In the genomic region with DNA sequence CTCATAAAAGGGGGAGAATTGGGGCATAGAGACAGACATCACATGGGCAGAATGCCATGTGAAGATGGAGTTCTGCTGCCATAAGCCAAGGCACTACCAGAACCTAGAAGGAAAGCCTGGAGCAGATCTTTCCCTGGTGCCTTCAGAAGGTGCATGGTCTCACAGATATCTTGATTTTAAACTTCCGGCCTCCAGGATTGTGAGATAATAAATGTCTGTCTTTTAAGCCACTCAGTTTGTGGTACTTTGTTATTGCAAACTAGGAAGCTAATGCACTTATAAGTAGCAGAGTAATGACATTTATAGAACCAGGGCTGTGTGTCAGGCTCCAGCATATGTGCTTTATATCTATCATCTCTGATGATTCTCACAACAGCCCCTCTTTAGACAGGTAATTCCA, we compare ENCODE assay signal across 33 cellular contexts.
"Had no signal": no experiment of that assay in that cellular context is flagged by ENCODE, and none has a peak within 500 bp of the region (broad histone marks: within the 10 kb centered on the region; RNA-seq: fewer than 3 reads in every experiment).

No MANE protein-coding gene starts in this region.

- H3K4me1 ChIP-seq: adrenal gland, body of pancreas, breast epithelium had no signal

- H3K27ac ChIP-seq: adrenal gland, body of pancreas, brain microvascular endothelial cell, breast epithelium, VCaP had no signal

- H3K9me3 ChIP-seq: adrenal gland, body of pancreas, breast epithelium had no signal

- H3K9me3 Mint-ChIP-seq: activated B cell treated with CpG ODN at 0.5 μM for 24 hours; activated CD4-positive, alpha-beta T cell treated with anti-CD3 and anti-CD28 coated beads, Interleukin-2, amount 10 ng/mL, durations not matched to agents 24 days and 14 days; activated naive CD4-positive, alpha-beta T cell treated with anti-CD3 and anti-CD28 coated beads for 36 hours; activated T-cell treated with anti-CD3 and anti-CD28 coated beads, Interleukin-2, amount 50 U/mL, for 4 hours; activated T-helper 1 cell treated with anti-CD3 and anti-CD28 coated beads, Interleukin-12 subunit alpha, Interleukin-12 subunit beta, Interleukin-2, Interleukin-4 antibody, amounts not matched to agents 30 ng/mL and 10 ng/mL and 1 ng/mL, durations not matched to agents 14 hours and 24 hours and 36 hours; T-helper 2 cell treated with Interferon-gamma antibody and Interleukin-4, amounts not matched to agents 5 μg/mL and 100 μg/mL, for 36 hours had no signal

- H3K27me3 ChIP-seq: adrenal gland, body of pancreas, brain microvascular endothelial cell, breast epithelium had no signal

- H3K36me3 ChIP-seq: adrenal gland, brain microvascular endothelial cell, breast epithelium had no signal

- H3K4me3 Mint-ChIP-seq: activated B cell treated with CpG ODN at 0.5 μM for 24 hours; activated CD4-positive, alpha-beta memory T cell treated with anti-CD3 and anti-CD28 coated beads for 36 hours; activated CD4-positive, alpha-beta T cell treated with anti-CD3 and anti-CD28 coated beads, Interleukin-2, amount 10 ng/mL, durations not matched to agents 24 days and 14 days; activated CD8-positive, alpha-beta T cell treated with anti-CD3 and anti-CD28 coated beads for 36 hours; activated naive CD4-positive, alpha-beta T cell treated with anti-CD3 and anti-CD28 coated beads for 36 hours; activated naive CD8-positive, alpha-beta T cell treated with anti-CD3 and anti-CD28 coated beads for 36 hours; activated T-cell treated with anti-CD3 and anti-CD28 coated beads, Interleukin-2, amount 50 U/mL, for 4 hours; activated T-cell treated with anti-CD3 and anti-CD28 coated beads, Interleukin-2, amount 50 U/mL, for 72 hours; activated T-helper 1 cell treated with anti-CD3 and anti-CD28 coated beads, Interleukin-12 subunit alpha, Interleukin-12 subunit beta, Interleukin-2, Interleukin-4 antibody, amounts not matched to agents 30 ng/mL and 10 ng/mL and 1 ng/mL, durations not matched to agents 14 hours and 24 hours and 36 hours; activated T-helper 17 cell treated with anti-CD3 and anti-CD28 coated beads, Interleukin-2, amount 50 U/mL, for 72 hours; T-helper 2 cell treated with Interferon-gamma antibody and Interleukin-4, amounts not matched to agents 5 μg/mL and 100 μg/mL, for 36 hours had no signal

- H3K36me3 Mint-ChIP-seq: activated CD4-positive, alpha-beta memory T cell treated with anti-CD3 and anti-CD28 coated beads for 36 hours; activated naive CD4-positive, alpha-beta T cell treated with anti-CD3 and anti-CD28 coated beads, Interleukin-2, amount 50 U/mL, for 72 hours; activated naive CD8-positive, alpha-beta T cell treated with anti-CD3 and anti-CD28 coated beads for 36 hours had no signal

- H3K4me1 Mint-ChIP-seq: activated B cell treated with CpG ODN at 0.5 μM for 24 hours; activated CD4-positive, alpha-beta T cell treated with anti-CD3 and anti-CD28 coated beads, Interleukin-2, amount 10 ng/mL, durations not matched to agents 24 days and 14 days; activated naive CD8-positive, alpha-beta T cell treated with anti-CD3 and anti-CD28 coated beads for 36 hours; activated T-helper 17 cell treated with anti-CD3 and anti-CD28 coated beads, Interleukin-2, amount 50 U/mL, for 72 hours had no signal

- H3K4me3 ChIP-seq: adrenal gland, body of pancreas, breast epithelium had no signal

- ATAC-seq: activated CD8-positive, alpha-beta T cell treated with anti-CD3 and anti-CD28 coated beads for 36 hours; activated naive CD4-positive, alpha-beta T cell treated with anti-CD3 and anti-CD28 coated beads, Interleukin-2, amount 50 U/mL, for 72 hours; activated T-cell treated with anti-CD3 and anti-CD28 coated beads, Interleukin-2, amount 50 U/mL, for 4 hours; activated T-cell treated with anti-CD3 and anti-CD28 coated beads, Interleukin-2, amount 50 U/mL, for 72 hours; activated T-helper 17 cell treated with anti-CD3 and anti-CD28 coated beads, Interleukin-2, amount 50 U/mL, for 72 hours; body of pancreas had no signal

- DNase-seq: activated B cell treated with CpG ODN at 0.5 μM for 24 hours; activated CD4-positive, alpha-beta memory T cell treated with anti-CD3 and anti-CD28 coated beads for 36 hours; activated CD4-positive, alpha-beta T cell treated with anti-CD3 and anti-CD28 coated beads for 4 hours; activated CD4-positive, alpha-beta T cell treated with anti-CD3 and anti-CD28 coated beads, Interleukin-2, amount 10 ng/mL, durations not matched to agents 24 days and 14 days; activated CD4-positive, alpha-beta T cell treated with anti-CD3 and anti-CD28 coated beads, Interleukin-2, amount 50 U/mL, for 1 hour; activated CD4-positive, alpha-beta T cell treated with anti-CD3 and anti-CD28 coated beads, Interleukin-2, amount 50 U/mL, for 4 hours; activated CD4-positive, CD25-positive, alpha-beta regulatory T cell treated with anti-CD3 and anti-CD28 coated beads, Interleukin-2, amount 50 U/mL, for 72 hours; activated CD8-positive, alpha-beta memory T cell treated with anti-CD3 and anti-CD28 coated beads, Interleukin-2, amount 50 U/mL, for 4 hours; activated CD8-positive, alpha-beta T cell treated with anti-CD3 and anti-CD28 coated beads for 36 hours; activated effector memory CD4-positive, alpha-beta T cell treated with anti-CD3 and anti-CD28 coated beads, Interleukin-2, amount 50 U/mL, for 16 hours; activated gamma-delta T cell treated with Interleukin-2 at 50 U/mL for 16 hours; activated naive CD4-positive, alpha-beta T cell; activated naive CD4-positive, alpha-beta T cell treated with anti-CD3 and anti-CD28 coated beads for 36 hours; activated naive CD4-positive, alpha-beta T cell treated with anti-CD3 and anti-CD28 coated beads, Interleukin-2, amount 50 U/mL, for 16 hours; activated naive CD8-positive, alpha-beta T cell treated with anti-CD3 and anti-CD28 coated beads for 36 hours; activated T-cell treated with anti-CD3 and anti-CD28 coated beads for 4 hours; activated T-cell treated with anti-CD3 and anti-CD28 coated beads, Interleukin-2, amount 50 U/mL, for 1 hour; activated T-cell treated with anti-CD3 and anti-CD28 coated beads, Interleukin-2, amount 50 U/mL, for 4 hours; activated T-cell treated with anti-CD3 and anti-CD28 coated beads, Interleukin-2, amount 50 U/mL, for 72 hours; adrenal gland; amniotic stem cell; aorta; body of pancreas; brain microvascular endothelial cell; central memory CD4-positive, alpha-beta T cell; T-helper 2 cell; T-helper 9 cell had no signal

- H3K27ac Mint-ChIP-seq: activated B cell treated with CpG ODN at 0.5 μM for 24 hours; activated CD4-positive, alpha-beta memory T cell treated with anti-CD3 and anti-CD28 coated beads for 36 hours; activated CD4-positive, alpha-beta T cell treated with anti-CD3 and anti-CD28 coated beads, Interleukin-2, amount 10 ng/mL, durations not matched to agents 24 days and 14 days; activated CD8-positive, alpha-beta T cell treated with anti-CD3 and anti-CD28 coated beads for 36 hours; activated naive CD4-positive, alpha-beta T cell treated with anti-CD3 and anti-CD28 coated beads for 36 hours; activated naive CD4-positive, alpha-beta T cell treated with anti-CD3 and anti-CD28 coated beads, Interleukin-2, amount 50 U/mL, for 72 hours; activated naive CD8-positive, alpha-beta T cell treated with anti-CD3 and anti-CD28 coated beads for 36 hours; activated T-cell treated with anti-CD3 and anti-CD28 coated beads, Interleukin-2, amount 50 U/mL, for 72 hours; activated T-helper 1 cell treated with anti-CD3 and anti-CD28 coated beads, Interleukin-12 subunit alpha, Interleukin-12 subunit beta, Interleukin-2, Interleukin-4 antibody, amounts not matched to agents 30 ng/mL and 10 ng/mL and 1 ng/mL, durations not matched to agents 14 hours and 24 hours and 36 hours; activated T-helper 17 cell treated with anti-CD3 and anti-CD28 coated beads, Interleukin-2, amount 50 U/mL, for 72 hours; T-helper 2 cell treated with Interferon-gamma antibody and Interleukin-4, amounts not matched to agents 5 μg/mL and 100 μg/mL, for 36 hours had no signal
